ENCODE assay signal across 8 cellular contexts in the genomic region with DNA sequence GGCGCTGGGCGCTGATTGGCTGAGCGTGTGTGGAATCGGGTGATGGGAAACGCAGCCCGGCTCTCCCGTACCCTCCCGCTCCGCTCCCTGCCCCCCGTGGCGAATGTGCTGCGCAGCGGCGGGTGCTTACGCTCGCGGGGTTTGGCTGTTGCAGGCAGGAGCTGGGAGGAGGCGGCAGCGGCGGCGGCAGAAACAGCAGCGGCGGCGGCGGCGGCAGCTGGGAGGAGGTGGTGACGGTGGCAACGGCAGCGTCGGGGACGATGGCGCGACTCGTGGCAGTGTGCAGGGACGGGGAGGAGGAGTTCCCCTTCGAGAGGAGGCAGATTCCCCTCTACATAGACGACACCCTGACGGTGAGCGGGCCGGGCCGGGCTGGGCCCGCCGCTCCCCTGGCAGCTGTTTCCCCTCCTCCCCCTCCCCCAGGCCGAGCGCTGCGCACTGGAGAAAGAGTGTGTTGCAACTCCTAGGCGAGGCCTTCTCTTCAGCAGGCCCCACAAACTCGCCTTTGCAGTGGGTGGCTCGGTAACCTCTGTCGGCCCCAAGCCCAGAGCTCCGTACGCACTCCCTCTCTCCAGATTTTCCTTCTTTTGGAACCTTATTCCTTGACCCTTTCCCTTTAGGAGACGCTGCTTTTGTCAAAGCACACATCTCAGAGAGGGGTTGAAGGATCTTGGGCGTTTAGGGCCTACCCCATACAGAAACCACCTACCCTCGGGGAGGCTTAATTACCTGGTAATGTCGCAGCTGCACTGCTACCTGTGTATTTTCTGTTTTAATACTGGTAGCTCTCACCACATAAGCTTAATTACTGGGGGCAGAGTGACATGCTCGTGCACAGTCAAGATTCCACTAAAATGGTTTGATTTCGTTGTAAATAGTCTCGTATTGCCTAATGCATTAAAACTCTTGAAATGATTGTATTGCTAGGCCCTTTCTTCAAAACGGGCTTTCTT. TPM values are rescaled to one million over a fixed set of nuclear protein-coding genes. Genes with fewer than 3 reads are reported as not detected.
DNase-seq lines count a peak whose midpoint lies in the region; TF ChIP-seq lines count a peak whose summit lies in the region.

No MANE protein-coding gene starts in this region.

- peaks cover 2% of the 10 kb centered on the region for H3K27me3 Mint-ChIP-seq in neural progenitor cell (ENCODE audit: insufficient read depth, low read depth)

- peaks cover 22% of the 10 kb centered on the region for H3K4me1 Mint-ChIP-seq in neural progenitor cell

- peak overlapping the region; percentile 99 for H3K4me3 Mint-ChIP-seq in neural progenitor cell

- no peaks in the 10 kb centered on the region for H3K36me3 Mint-ChIP-seq in neural progenitor cell

- H3K9me3 ChIP-seq in neural progenitor cell (ENCODE audit: low read depth) (no peaks in the 10 kb centered on the region), stomach (no peaks in the 10 kb centered on the region)

- TF ChIP-seq CTCF in fibroblast of villous mesenchyme (IDR thresholded peaks at IDR 0.05; ENCODE audit: insufficient read depth, low read depth, low read length) (no peak), neural progenitor cell (IDR thresholded peaks at IDR 0.05) (peak; percentile 6), stomach (IDR thresholded peaks at IDR 0.05) (no peak)

- H3K36me3 ChIP-seq in H7 (replicated peaks; ENCODE audit: control insufficient read depth, insufficient read depth, low read length) = no peaks in the 10 kb centered on the region
- peaks cover 2% of the 10 kb centered on the region for H3K36me3 ChIP-seq in neural progenitor cell
- peaks cover 0 to 3% (median 0%) of the 10 kb centered on the region in 4 donors for H3K36me3 ChIP-seq in stomach

- H3K4me3 ChIP-seq in H7 (ENCODE audit: insufficient read depth, low read depth, low read length) (peak overlapping the region; percentile 92), fibroblast of villous mesenchyme (ENCODE audit: low read depth, low read length) (peak overlapping the region; percentile 66), neural progenitor cell (peak overlapping the region; percentile 83), stomach (peak overlapping the region; percentile 70 to 100 (median 94))

- H3K79me2 ChIP-seq in neural progenitor cell (ENCODE audit: low read depth) = peaks cover 72% of the 10 kb centered on the region

- H3K4me2 ChIP-seq in neural progenitor cell = peak overlapping the region; percentile 92

- H3K27ac ChIP-seq in neural progenitor cell = peak overlapping the region; percentile 72
- H3K27ac ChIP-seq in stomach = peak overlapping the region; percentile 97 to 100 (median 100)

- H3K27me3 ChIP-seq in H7 (ENCODE audit: control insufficient read depth, insufficient read depth, low read length) (no peaks in the 10 kb centered on the region), neural progenitor cell (no peaks in the 10 kb centered on the region), stomach (no peaks in the 10 kb centered on the region)

- TF ChIP-seq POLR2A in Raji (IDR thresholded peaks at IDR 0.05; ENCODE audit: insufficient read depth, low read depth, low read length) (peak; percentile 62), stomach (IDR thresholded peaks at IDR 0.05) (peak in 1 of 4 donors; percentile 50)

- H3F3A ChIP-seq in neural progenitor cell (ENCODE audit: low read depth) = peaks cover 43% of the 10 kb centered on the region

- H3K4me1 ChIP-seq in neural progenitor cell (peaks cover 16% of the 10 kb centered on the region), stomach (peaks cover 41 to 64% (median 56%) of the 10 kb centered on the region in 4 donors)

- DNase-seq in ELR (ENCODE audit: low read depth) (peak; percentile 98), H7 (peak; percentile 99), M059J (ENCODE audit: low read depth) (peak; percentile 93), activated gamma-delta T cell treated with Interleukin-2 at 50 U/mL for 16 hours (peak; percentile 94), fibroblast of villous mesenchyme (ENCODE audit: low read depth) (peak; percentile 98), neural progenitor cell (ENCODE audit: low spot score) (peak; percentile 100), stomach (peak; percentile 97)

- H3K9ac ChIP-seq in neural progenitor cell = peak overlapping the region; percentile 80

- WGBS in stomach, 5 donors = 0 to 1% (median 0%) methylated on average over 40 to 60 of the region's 60 CpGs

- no peak overlapping the region for H2AFZ ChIP-seq in neural progenitor cell (replicated peaks)

- peak overlapping the region; percentile 94 for H3K27ac Mint-ChIP-seq in neural progenitor cell

- TF ChIP-seq EP300 in stomach (IDR thresholded peaks at IDR 0.05) = no peak

- intact Hi-C loops in stomach (cut with DNase I; ENCODE audit: low total_unique reads) = no loop called here

- peaks cover 28% of the 10 kb centered on the region for H4K20me1 ChIP-seq in neural progenitor cell (ENCODE audit: low read depth)

- H3K9me3 Mint-ChIP-seq in neural progenitor cell = no peaks in the 10 kb centered on the region

RNA-seq across cellular contexts. Expression of gene GGNBP2, which starts 1.0 kb away (rescaled TPM):
- total RNA-seq in H7 (2014; rRNA removed; shearing (Covaris generic)) = 27.6 and 35.7 TPM in 2 replicates
- 48.5 and 58.9 TPM in 2 replicates for total RNA-seq in M059J (2014; rRNA removed; shearing (Covaris generic))
- 63.5 and 70.4 TPM in 2 replicates for total RNA-seq in fibroblast of villous mesenchyme
- 44.4 and 79.5 TPM in 2 replicates for total RNA-seq in neural progenitor cell (ENCODE audit: low replicate concordance)
- 100 to 1,000 TPM in 2 of 5 donors, 10 to 100 TPM in 3; 15.8 to 161 (median 69.8) TPM for total RNA-seq in stomach
- polyA plus RNA-seq in stomach = 10 to 100 TPM; 24.7 to 40.2 (median 38.9) TPM

RNA-seq across cellular contexts. Expression of gene PIGW, which starts 11.0 kb away (rescaled TPM):
- 9.6 and 10.7 TPM in 2 replicates for total RNA-seq in H7 (2014; rRNA removed; shearing (Covaris generic))
- total RNA-seq in M059J (2014; rRNA removed; shearing (Covaris generic)) = 8.3 and 10.8 TPM in 2 replicates
- total RNA-seq in fibroblast of villous mesenchyme (8.6 and 8.7 TPM in 2 replicates), neural progenitor cell (ENCODE audit: low replicate concordance) (7.0 and 10.2 TPM in 2 replicates), stomach (10 to 100 TPM in 1 of 5 donors, 1 to 10 TPM in 1, under 1 TPM in 2, not detected in 1; 0.45 to 12.7 (median 2.9) TPM)
- polyA plus RNA-seq in stomach = 1 to 10 TPM; 3.5 to 6.4 (median 4.3) TPM

RNA-seq across cellular contexts. Expression of gene MYO19, which starts 11.1 kb away (rescaled TPM):
- total RNA-seq in H7 (2014; rRNA removed; shearing (Covaris generic)) = 146 TPM in 2 replicates
- total RNA-seq in M059J (2014; rRNA removed; shearing (Covaris generic)) = 47.0 and 57.9 TPM in 2 replicates
- 50.1 and 52.8 TPM in 2 replicates for total RNA-seq in fibroblast of villous mesenchyme
- total RNA-seq in neural progenitor cell (ENCODE audit: low replicate concordance) = 72.4 and 101 TPM in 2 replicates
- total RNA-seq in stomach = 100 to 1,000 TPM; 111 to 311 (median 183) TPM
- polyA plus RNA-seq in stomach = 10 to 100 TPM; 11.8 to 42.2 (median 32.6) TPM

RNA-seq across cellular contexts. Expression of gene DHRS11, which starts 45.9 kb away (rescaled TPM):
- 38.6 and 46.9 TPM in 2 replicates for total RNA-seq in H7 (2014; rRNA removed; shearing (Covaris generic))
- 15.4 and 20.2 TPM in 2 replicates for total RNA-seq in M059J (2014; rRNA removed; shearing (Covaris generic))
- total RNA-seq in fibroblast of villous mesenchyme (5.5 and 5.6 TPM in 2 replicates), neural progenitor cell (ENCODE audit: low replicate concordance) (14.4 and 27.3 TPM in 2 replicates), stomach (100 to 1,000 TPM in 1 of 5 donors, 10 to 100 TPM in 2, 1 to 10 TPM in 2; 8.5 to 339 (median 14.9) TPM)
- 10 to 100 TPM; 11.0 to 12.1 (median 11.0) TPM for polyA plus RNA-seq in stomach

RNA-seq across cellular contexts. Expression of gene MRM1, which starts 55.6 kb away (rescaled TPM):
- total RNA-seq in H7 (2014; rRNA removed; shearing (Covaris generic)) = 19.3 and 24.8 TPM in 2 replicates
- 5.5 and 8.0 TPM in 2 replicates for total RNA-seq in M059J (2014; rRNA removed; shearing (Covaris generic))
- total RNA-seq in fibroblast of villous mesenchyme (3.9 and 4.7 TPM in 2 replicates), neural progenitor cell (ENCODE audit: low replicate concordance) (0.65 and 4.1 TPM in 2 replicates), stomach (10 to 100 TPM in 2 of 5 donors, 1 to 10 TPM in 2, not detected in 1; 1.8 to 38.5 (median 7.4) TPM)
- 1 to 10 TPM; 2.4 to 8.0 (median 7.8) TPM for polyA plus RNA-seq in stomach

Comparison
In these comparisons a context has a peak if more than half of its experiments do, and no peak if none do; other contexts are left out.
1. Peak in every context shown above with its lines: DNase-seq, H3K4me3 ChIP-seq and H3K27ac ChIP-seq.